In the genomic region with DNA sequence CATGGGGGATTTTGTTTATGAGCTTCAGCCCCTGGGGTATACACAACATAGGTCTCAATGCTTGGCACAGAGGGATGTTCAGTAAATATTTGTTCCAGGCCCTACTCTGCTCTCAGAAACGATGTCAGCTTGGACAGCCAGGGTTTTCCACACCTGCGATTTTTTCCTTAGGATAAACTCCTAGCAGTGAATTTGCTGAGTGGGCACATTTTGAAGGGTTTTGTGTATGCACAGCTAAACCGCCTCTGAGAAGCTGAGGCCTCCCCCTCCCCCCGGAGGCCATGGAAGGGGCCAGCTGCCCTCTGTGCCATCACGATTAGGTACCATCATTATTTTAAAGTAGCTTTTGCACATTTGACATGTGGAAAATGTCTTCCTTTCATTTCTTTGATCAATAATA, we compare ENCODE assay signal across 6 cellular contexts.
"Had no signal": no experiment of that assay in that cellular context is flagged by ENCODE, and none has a peak within 500 bp of the region (broad histone marks: within the 10 kb centered on the region; RNA-seq: fewer than 3 reads in every experiment).

No MANE protein-coding gene starts in this region.

- H2AFZ ChIP-seq: GM23248 had no signal

- FAIRE-seq: H54 had no signal

- H3K9ac ChIP-seq: GM23248 had no signal

- DNase-seq: GM23248, GOT3, H9, HCEC 1CT, KBM-7 had no signal

- H3K27ac ChIP-seq: GM23248 had no signal

- H3K4me3 ChIP-seq: GM23248 had no signal
